8 cellular contexts compared by ENCODE assay signal in genomic region chr3:30658328-30659052, GRCh38. TPM values are rescaled to one million over a fixed set of nuclear protein-coding genes. Genes with fewer than 3 reads are reported as not detected.
A peak's percentile ranks its signal among the peaks of the same experiment; 100 is the strongest.
DNase-seq lines count a peak whose midpoint lies in the region; ATAC-seq and TF ChIP-seq lines count a peak whose summit lies in the region.

No MANE protein-coding gene starts in this region.

- H3K27me3 ChIP-seq in BLaER1 treated with 17β-estradiol and CSF1 and Interleukin-3, amounts not matched to agents 10 nM and 100 nM = no peaks in the 10 kb centered on the region
- no peaks in the 10 kb centered on the region for H3K27me3 ChIP-seq in dorsolateral prefrontal cortex

- intact Hi-C loops in dorsolateral prefrontal cortex (cut with DNase I) (no loop called here), mucosa of descending colon (cut with DNase I, micrococcal nuclease) (no loop called here)

- H3K4me1 ChIP-seq in BLaER1 treated with 17β-estradiol and CSF1 and Interleukin-3, amounts not matched to agents 10 nM and 100 nM = peaks cover 99 to 100% (median 100%) of the 10 kb centered on the region in 10 experiments
- H3K4me1 ChIP-seq in mucosa of descending colon (ENCODE audit: low read depth) = peaks cover 11% of the 10 kb centered on the region

- in situ Hi-C loops in G401 (cut with HindIII; ENCODE audit: low sequenced_read_pairs) = no loop called here

- H3K9me3 ChIP-seq in BLaER1 treated with 17β-estradiol and CSF1 and Interleukin-3, amounts not matched to agents 10 nM and 100 nM (replicated peaks in 1 of 11) = no peaks in the 10 kb centered on the region
- no peaks in the 10 kb centered on the region for H3K9me3 ChIP-seq in mucosa of descending colon

- peak overlapping the region; percentile 83 to 93 (median 90) for H3K4me2 ChIP-seq in BLaER1 treated with 17β-estradiol and CSF1 and Interleukin-3, amounts not matched to agents 10 nM and 100 nM

- H3K4me3 ChIP-seq in BLaER1 treated with 17β-estradiol and CSF1 and Interleukin-3, amounts not matched to agents 10 nM and 100 nM = peak overlapping the region in 9 of 10 experiments; percentile 2 to 48 (median 20); a peak in 11 of 20 replicates
- peak overlapping the region in 19 of 59 donors; percentile 0 to 41 (median 23) for H3K4me3 ChIP-seq in dorsolateral prefrontal cortex
- H3K4me3 ChIP-seq in mucosa of descending colon = no peak overlapping the region

- ATAC-seq in GM21360 (IDR thresholded peaks at IDR 0.05; ENCODE audit: unreplicated experiment) (peak; percentile 78), HG03558 (IDR thresholded peaks at IDR 0.05; ENCODE audit: extremely low read depth, unreplicated experiment) (peak; percentile 88), mucosa of descending colon (peak; percentile 63)

- peak overlapping the region in 10 of 11 experiments; percentile 52 to 94 (median 81); a peak in 19 of 22 replicates for H3K27ac ChIP-seq in BLaER1 treated with 17β-estradiol and CSF1 and Interleukin-3, amounts not matched to agents 10 nM and 100 nM
- H3K27ac ChIP-seq in dorsolateral prefrontal cortex = peak overlapping the region in 44 of 59 donors; percentile 1 to 81 (median 51)

- H4K20me1 ChIP-seq in BLaER1 treated with 17β-estradiol and CSF1 and Interleukin-3, amounts not matched to agents 10 nM and 100 nM = peaks cover 0 to 100% (median 7%) of the 10 kb centered on the region in 11 experiments; a peak in 8 of 22 replicates

- H3K9ac ChIP-seq in BLaER1 treated with 17β-estradiol and CSF1 and Interleukin-3, amounts not matched to agents 10 nM and 100 nM = peak overlapping the region in 10 of 11 experiments; percentile 19 to 75 (median 68); a peak in 20 of 22 replicates

- TF ChIP-seq CTCF in dorsolateral prefrontal cortex (IDR thresholded peaks at IDR 0.05 in 54 of 56, conservative IDR thresholded peaks at IDR 0.05 in 2 of 56; ENCODE audit: low read depth in 1 of 56, partially characterized antibody in 56 of 56) (peak in 13 of 56 donors; percentile 7 to 42 (median 22)), mucosa of descending colon (IDR thresholded peaks at IDR 0.05) (no peak)

- H3K36me3 ChIP-seq in BLaER1 treated with 17β-estradiol and CSF1 and Interleukin-3, amounts not matched to agents 10 nM and 100 nM = peaks cover 59 to 86% (median 72%) of the 10 kb centered on the region in 11 experiments
- H3K36me3 ChIP-seq in mucosa of descending colon (ENCODE audit: low read depth) = no peaks in the 10 kb centered on the region

- peak in 4 of 5 donors; percentile 26 to 88 (median 36) for DNase-seq in T-helper 1 cell
- no peak for DNase-seq in dorsolateral prefrontal cortex
- peak in 1 of 3 donors; percentile 35 for DNase-seq in mucosa of descending colon
- DNase-seq in NCI-H1417 (lab: John Stamatoyannopoulos, UW) = no peak
- DNase-seq in G401 (ENCODE audit: low spot score) = no peak

RNA-seq across cellular contexts. Expression of gene TGFBR2, which starts 52.1 kb away (rescaled TPM):
- total RNA-seq in dorsolateral prefrontal cortex (10 to 100 TPM in 113 of 120 experiments, 1 to 10 TPM in 7; 6.9 to 41.8 (median 15.9) TPM), mucosa of descending colon (100 to 1,000 TPM in 1 of 3 donors, 10 to 100 TPM in 2; 39.0 to 134 (median 71.4) TPM)
- total RNA-seq in G401 (2014; rRNA removed; shearing (Covaris generic)) = 0.81 TPM in 1 of 2 replicates, not detected in the other

Comparison
In these comparisons a context has a peak if more than half of its experiments do, and no peak if none do; other contexts are left out.
1. DNase-seq: peak in T-helper 1 cell (4 of 5); none in dorsolateral prefrontal cortex (0 of 10), NCI-H1417 (0 of 3) and G401 (single experiment).
2. Peak in every context shown above with its lines, with median percentiles within 50 percentile points of each other: ATAC-seq.